ENCODE assay signal across 22 cellular contexts in the genomic region with DNA sequence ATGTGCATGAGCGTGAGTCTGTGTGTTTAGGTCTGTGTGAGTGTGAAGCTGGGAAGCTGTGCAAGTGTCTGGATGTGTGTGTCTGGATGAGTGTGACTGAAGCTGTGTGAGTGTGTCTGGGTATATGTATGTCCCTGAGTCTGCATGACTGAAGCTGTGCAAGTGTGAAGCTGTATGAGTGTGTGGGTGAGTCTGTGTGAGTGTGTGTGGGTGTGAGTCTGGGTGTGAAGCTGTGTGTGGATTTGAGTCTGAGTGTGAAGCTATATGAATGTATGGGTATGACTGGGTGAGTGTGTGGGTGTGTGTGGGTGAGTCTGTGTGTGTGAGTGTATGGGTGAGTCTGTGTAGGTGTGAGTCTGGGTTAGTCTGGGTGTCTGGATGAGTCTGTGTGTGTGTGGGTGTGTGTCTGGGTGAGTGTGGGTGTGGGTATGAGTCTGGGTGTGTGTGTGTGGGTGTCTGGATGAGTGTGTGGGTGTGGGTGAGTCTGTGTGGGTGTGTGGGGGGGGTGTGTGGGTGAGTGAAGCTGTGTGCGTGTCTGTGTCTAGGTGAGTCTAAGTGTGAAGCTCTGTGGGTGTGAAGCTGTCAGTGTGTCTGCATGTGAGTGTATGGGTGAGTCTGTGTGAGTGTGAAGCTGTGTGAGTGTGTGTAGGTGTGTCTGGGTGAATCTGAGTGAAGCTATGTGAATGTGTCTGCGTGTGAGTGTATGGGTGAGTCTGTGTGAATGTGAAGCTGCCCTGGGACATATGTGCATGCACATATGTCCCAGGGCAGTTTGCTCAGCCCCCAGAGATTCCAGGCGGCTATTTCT. TPM values are rescaled to one million over a fixed set of nuclear protein-coding genes. Genes with fewer than 3 reads are reported as not detected.
DNase-seq lines count a peak whose midpoint lies in the region; ATAC-seq, FAIRE-seq and TF ChIP-seq lines count a peak whose summit lies in the region.
"Had no signal": no experiment of that assay in that cellular context is flagged by ENCODE, and none has a peak within 500 bp of the region (broad histone marks: within the 10 kb centered on the region; RNA-seq: fewer than 3 reads in every experiment).

No MANE protein-coding gene starts in this region.

- TF ChIP-seq EP300 in H1 (IDR thresholded peaks at IDR 0.05; ENCODE audit: borderline replicate concordance in 1 of 2, low read depth in 2 of 2, low read length in 2 of 2) = no peak

- POLR2A ChIA-PET in H1 (lab: Charles Lee; ENCODE audit: partially characterized antibody) = no interaction called here
- POLR2A ChIA-PET in naive thymus-derived CD4-positive, alpha-beta T cell (lab: Charles Lee) = no interaction called here

- H3K27me3 Mint-ChIP-seq in activated naive CD8-positive, alpha-beta T cell treated with anti-CD3 and anti-CD28 coated beads, Interleukin-2, amount 50 U/mL, for 24 hours = peaks cover 2% of the 10 kb centered on the region
- H3K27me3 Mint-ChIP-seq in activated naive CD8-positive, alpha-beta T cell treated with anti-CD3 and anti-CD28 coated beads for 36 hours = peaks cover 8% of the 10 kb centered on the region
- peaks cover 4 to 16% (median 13%) of the 10 kb centered on the region in 5 donors for H3K27me3 Mint-ChIP-seq in naive thymus-derived CD4-positive, alpha-beta T cell

- H3K27ac ChIP-seq in H1 (ENCODE audit: low read depth, low read length) = no peak overlapping the region
- no peak overlapping the region for H3K27ac ChIP-seq in naive thymus-derived CD4-positive, alpha-beta T cell (ENCODE audit: low read depth, low read length)
- H3K27ac ChIP-seq: KMS-11, PC-9 had no signal

- H3K9me3 Mint-ChIP-seq in activated naive CD8-positive, alpha-beta T cell treated with anti-CD3 and anti-CD28 coated beads, Interleukin-2, amount 50 U/mL, for 24 hours = peaks cover under 1% of the 10 kb centered on the region
- H3K9me3 Mint-ChIP-seq in activated naive CD8-positive, alpha-beta T cell treated with anti-CD3 and anti-CD28 coated beads for 36 hours = no peaks in the 10 kb centered on the region
- H3K9me3 Mint-ChIP-seq in naive thymus-derived CD4-positive, alpha-beta T cell = peaks cover 0 to 7% (median 1%) of the 10 kb centered on the region in 11 donors

- H3K23ac ChIP-seq in H1 (ENCODE audit: insufficient read length) = no peak overlapping the region

- peak overlapping the region; percentile 86 for H4K91ac ChIP-seq in H1 (replicated peaks; ENCODE audit: insufficient read length, low read length)

- H2BK120ac ChIP-seq in H1 (replicated peaks; ENCODE audit: low read depth, low read length) = no peak overlapping the region

- no peak for TF ChIP-seq CTCF in H1 (IDR thresholded peaks at IDR 0.05; ENCODE audit: control extremely low read depth in 1 of 3, insufficient read depth in 1 of 3, low read depth in 1 of 3, low read length in 3 of 3)

- no peak overlapping the region for H3K14ac ChIP-seq in H1 (ENCODE audit: insufficient read length)

- peak overlapping the region; percentile 91; the same call in 1 of the 2 replicates for H2BK20ac ChIP-seq in H1 (ENCODE audit: low read length)

- H3K79me2 ChIP-seq in H1 (ENCODE audit: control insufficient read depth in 1 of 2, insufficient read depth in 2 of 2, low read length in 2 of 2) = no peaks in the 10 kb centered on the region

- H3K4ac ChIP-seq in H1 (replicated peaks; ENCODE audit: insufficient read length, low read depth, low read length) = peak overlapping the region; percentile 44

- H3K4me1 ChIP-seq in H1 (replicated peaks in 1 of 4; ENCODE audit: control insufficient read depth in 3 of 4, insufficient read depth in 4 of 4, low read length in 3 of 4) = peaks cover 0 to 10% (median 6%) of the 10 kb centered on the region in 4 experiments; a peak in 5 of 7 replicates
- no peaks in the 10 kb centered on the region for H3K4me1 ChIP-seq in naive thymus-derived CD4-positive, alpha-beta T cell (ENCODE audit: control insufficient read depth in 2 of 2, insufficient read depth in 2 of 2, low read length in 2 of 2)

- H2AFZ ChIP-seq in H1 (ENCODE audit: low read length) = no peak overlapping the region
- H2AFZ ChIP-seq: PC-9 had no signal

- DNase-seq in activated naive CD8-positive, alpha-beta T cell treated with anti-CD3 and anti-CD28 coated beads, Interleukin-2, amount 50 U/mL, for 24 hours = no peak
- DNase-seq in activated naive CD8-positive, alpha-beta T cell treated with anti-CD3 and anti-CD28 coated beads for 36 hours = no peak
- DNase-seq in H1 (ENCODE audit: low read depth in 1 of 2, low spot score in 2 of 2) (no peak), urothelium cell line (ENCODE audit: low spot score) (no peak), SKM-1 (lab: John Stamatoyannopoulos, UW; ENCODE audit: unreplicated experiment) (no peak)
- no peak for DNase-seq in naive thymus-derived CD4-positive, alpha-beta T cell
- DNase-seq: 8988T, DMS53, GOT3, MM.1S, NCI-H1417, NCI-H1694, NCI-H2029 treated with DMSO at 0.1 percent for 48 hours, NCI-H2227 treated with DMSO at 0.1 percent for 48 hours, NCI-H526 treated with DMSO at 0.1 percent for 48 hours, PC-9, Right ventricle myocardium superior had no signal

- H2AK5ac ChIP-seq in H1 (ENCODE audit: low read depth, low read length) = peak overlapping the region; percentile 91

- H4K20me1 ChIP-seq in H1 (replicated peaks in 1 of 2; ENCODE audit: control insufficient read depth in 1 of 2, insufficient read depth in 2 of 2, low read length in 2 of 2) = peaks cover 0 to 7% of the 10 kb centered on the region in 2 experiments

- H3K9me3 ChIP-seq in H1 (ENCODE audit: insufficient read depth in 2 of 2, low read depth in 1 of 2, low read length in 1 of 2) = no peaks in the 10 kb centered on the region
- no peaks in the 10 kb centered on the region for H3K9me3 ChIP-seq in naive thymus-derived CD4-positive, alpha-beta T cell (ENCODE audit: control insufficient read depth in 2 of 3, low read length in 3 of 3)

- no peaks in the 10 kb centered on the region for H3K36me3 Mint-ChIP-seq in activated naive CD8-positive, alpha-beta T cell treated with anti-CD3 and anti-CD28 coated beads, Interleukin-2, amount 50 U/mL, for 24 hours (ENCODE audit: low read depth)
- H3K36me3 Mint-ChIP-seq in activated naive CD8-positive, alpha-beta T cell treated with anti-CD3 and anti-CD28 coated beads for 36 hours = no peaks in the 10 kb centered on the region
- H3K36me3 Mint-ChIP-seq in naive thymus-derived CD4-positive, alpha-beta T cell = peaks cover 0 to 4% (median 0%) of the 10 kb centered on the region in 5 donors

- no peak for TF ChIP-seq POLR2A in H1 (IDR thresholded peaks at IDR 0.05; ENCODE audit: control extremely low read depth in 1 of 2, low read depth in 2 of 2, low read length in 2 of 2)

- WGBS in H1 (ENCODE audit: extremely low coverage in 1 of 2, insufficient coverage in 1 of 2, insufficient read length in 1 of 2, insufficient replicate concordance in 2 of 2, low coverage in 1 of 2, low lambda C conversion rate in 2 of 2, missing lambda C conversion rate in 1 of 2), 2 experiments = 89% methylated on average over 4 of the region's 4 CpGs; no CpG with 5 or more reads in 1 of the 2 experiments

- no peak overlapping the region for H3K4me3 ChIP-seq in H1 (ENCODE audit: extremely low read depth in 1 of 4, insufficient read depth in 2 of 4, low read depth in 3 of 4, low read length in 4 of 4)
- no peak overlapping the region for H3K4me3 ChIP-seq in naive thymus-derived CD4-positive, alpha-beta T cell (ENCODE audit: low read length)
- H3K4me3 ChIP-seq: PC-9 had no signal

- peak overlapping the region; percentile 50 for H2BK15ac ChIP-seq in H1 (ENCODE audit: low read length)

- H3K18ac ChIP-seq in H1 (ENCODE audit: extremely low read depth, low read length) = peak overlapping the region; percentile 34; the same call in 1 of the 2 replicates

- peaks cover 9% of the 10 kb centered on the region; the same call in 1 of the 2 replicates for H3K23me2 ChIP-seq in H1 (ENCODE audit: low read depth, low read length)

- no peak overlapping the region for H3K4me3 Mint-ChIP-seq in activated naive CD8-positive, alpha-beta T cell treated with anti-CD3 and anti-CD28 coated beads, Interleukin-2, amount 50 U/mL, for 24 hours
- H3K4me3 Mint-ChIP-seq in activated naive CD8-positive, alpha-beta T cell treated with anti-CD3 and anti-CD28 coated beads for 36 hours = no peak overlapping the region
- H3K4me3 Mint-ChIP-seq in naive thymus-derived CD4-positive, alpha-beta T cell = no peak overlapping the region

- FAIRE-seq in H1 (lab: Jason Lieb, UNC) (no peak), urothelium cell line (lab: Jason Lieb, UNC) (peak; percentile 58)
- FAIRE-seq: G401.6 had no signal

- peak overlapping the region; percentile 23 for H3K56ac ChIP-seq in H1 (replicated peaks; ENCODE audit: insufficient read length, low read depth, low read length)

- peak overlapping the region; percentile 66 for H4K8ac ChIP-seq in H1 (ENCODE audit: extremely low read depth, insufficient read depth, low read length)

- H3K27ac Mint-ChIP-seq in activated naive CD8-positive, alpha-beta T cell treated with anti-CD3 and anti-CD28 coated beads, Interleukin-2, amount 50 U/mL, for 24 hours = no peak overlapping the region
- H3K27ac Mint-ChIP-seq in activated naive CD8-positive, alpha-beta T cell treated with anti-CD3 and anti-CD28 coated beads for 36 hours = no peak overlapping the region
- no peak overlapping the region for H3K27ac Mint-ChIP-seq in naive thymus-derived CD4-positive, alpha-beta T cell

- H2BK5ac ChIP-seq in H1 (ENCODE audit: low read depth, low read length) = peak overlapping the region; percentile 73

- 0 out of 7 replicates have a peak overlapping the region, but pooled peaks of 1 of the 4 experiments have one; percentile 44 for H3K9ac ChIP-seq in H1 (replicated peaks in 1 of 4; ENCODE audit: extremely low read depth in 1 of 4, low read depth in 3 of 4, low read length in 3 of 4)
- H3K9ac ChIP-seq: KMS-11 had no signal

- no peaks in the 10 kb centered on the region for H3K4me1 Mint-ChIP-seq in activated naive CD8-positive, alpha-beta T cell treated with anti-CD3 and anti-CD28 coated beads, Interleukin-2, amount 50 U/mL, for 24 hours
- H3K4me1 Mint-ChIP-seq in activated naive CD8-positive, alpha-beta T cell treated with anti-CD3 and anti-CD28 coated beads for 36 hours = no peaks in the 10 kb centered on the region
- no peaks in the 10 kb centered on the region for H3K4me1 Mint-ChIP-seq in naive thymus-derived CD4-positive, alpha-beta T cell

- no peaks in the 10 kb centered on the region; a peak in 1 of 8 replicates for H3K36me3 ChIP-seq in H1 (ENCODE audit: control insufficient read depth in 2 of 4, insufficient read depth in 4 of 4, low read length in 3 of 4)
- no peaks in the 10 kb centered on the region for H3K36me3 ChIP-seq in naive thymus-derived CD4-positive, alpha-beta T cell (ENCODE audit: control insufficient read depth in 2 of 3, insufficient read depth in 3 of 3, low read length in 3 of 3)

- TF ChIP-seq RAD21 in H1 (IDR thresholded peaks at IDR 0.05 in 1 of 2, conservative IDR thresholded peaks at IDR 0.05 in 1 of 2; ENCODE audit: low read depth in 2 of 2, low read length in 2 of 2) = no peak

- H3K4me2 ChIP-seq in H1 (ENCODE audit: insufficient read depth in 1 of 2, low read depth in 2 of 2, low read length in 2 of 2) = no peak overlapping the region
- H3K4me2 ChIP-seq: PC-9 had no signal

- H3K27me3 ChIP-seq in H1 (replicated peaks in 1 of 4; ENCODE audit: control insufficient read depth in 3 of 4, extremely low read depth in 1 of 4, insufficient read depth in 3 of 4, low read length in 3 of 4) = no peaks in the 10 kb centered on the region; a peak in 1 of 7 replicates
- H3K27me3 ChIP-seq in naive thymus-derived CD4-positive, alpha-beta T cell (ENCODE audit: control insufficient read depth in 2 of 2, insufficient read depth in 2 of 2, low read length in 2 of 2) = no peaks in the 10 kb centered on the region

- intact Hi-C loops in naive thymus-derived CD4-positive, alpha-beta T cell (cut with micrococcal nuclease) = no loop called here

- CTCF ChIA-PET in H1 (lab: Charles Lee; ENCODE audit: partially characterized antibody) = interaction anchor here (0.5 to 9.4 kb wide), 16 partner anchors 8 to 611 kb away, joined by 3 to 129 read pairs (median 6); a partner anchor contains a TSS
- CTCF ChIA-PET in naive thymus-derived CD4-positive, alpha-beta T cell (lab: Charles Lee) = no interaction called here

- H2BK12ac ChIP-seq in H1 (ENCODE audit: low read depth, low read length) = peak overlapping the region; percentile 95

- H3K79me1 ChIP-seq in H1 (ENCODE audit: low read depth, low read length) = no peaks in the 10 kb centered on the region

- peak; percentile 28 for ATAC-seq in activated naive CD8-positive, alpha-beta T cell treated with anti-CD3 and anti-CD28 coated beads, Interleukin-2, amount 50 U/mL, for 24 hours
- ATAC-seq in naive thymus-derived CD4-positive, alpha-beta T cell = peak; percentile 22
- ATAC-seq in HG03095 (IDR thresholded peaks at IDR 0.05; ENCODE audit: unreplicated experiment) = no peak
- no peak for ATAC-seq in HG03139 (IDR thresholded peaks at IDR 0.05; ENCODE audit: unreplicated experiment)
- ATAC-seq: HCT116 had no signal

- H4K5ac ChIP-seq in H1 (ENCODE audit: insufficient read length, low read depth, low read length) = no peak overlapping the region

RNA-seq across cellular contexts. Expression of a gene that starts 20.3 kb away (rescaled TPM):
- total RNA-seq in activated naive CD8-positive, alpha-beta T cell treated with anti-CD3 and anti-CD28 coated beads for 36 hours = under 1 TPM; 0.33 to 0.46 TPM
- 0.59 and 0.67 TPM in 2 replicates for total RNA-seq in H1 (2021; fragmentation: NEBNext Ultra II Directional; extraction: Animal tissue kit (Norgen Biotek cat#: 25700))
- polyA plus RNA-seq in H1 (2011; rRNA removed) = 0.17 and 0.19 TPM in 2 replicates
- 0.25 TPM for polyA plus RNA-seq in H1 (2011; cell fraction: cytosol; rRNA removed)
- 0.50 TPM for polyA plus RNA-seq in H1 (2011; cell fraction: nucleus; rRNA removed)
- polyA plus RNA-seq in H1 (2012, experiment 1 of 2) = 0.25 to 0.47 TPM (median 0.33 TPM) in 4 replicates
- 0.03 TPM for polyA plus RNA-seq in H1 (2012, experiment 2 of 2)
- polyA plus RNA-seq in H1 (2013, experiment 1 of 2) = 0.34 TPM
- polyA plus RNA-seq in H1 (2013, experiment 2 of 2) = 0.42 TPM
- 0.63 and 0.88 TPM in 2 replicates for polyA minus RNA-seq in H1 (2011; rRNA and poly(A)+ RNA removed)
- polyA minus RNA-seq in H1 (2011; cell fraction: cytosol; rRNA and poly(A)+ RNA removed) = 0.44 TPM
- 1.2 TPM for polyA minus RNA-seq in H1 (2011; cell fraction: nucleus; rRNA and poly(A)+ RNA removed)
- 1 to 10 TPM in 1 of 5 experiments, under 1 TPM in 4; 0.24 to 1.3 (median 0.34) TPM for total RNA-seq in naive thymus-derived CD4-positive, alpha-beta T cell
- under 1 TPM; 0.04 to 0.25 TPM for polyA plus RNA-seq in naive thymus-derived CD4-positive, alpha-beta T cell

Comparison
In these comparisons a context has a peak if more than half of its experiments do, and no peak if none do; other contexts are left out.
1. ATAC-seq: peak in activated naive CD8-positive, alpha-beta T cell treated with anti-CD3 and anti-CD28 coated beads, Interleukin-2, amount 50 U/mL, for 24 hours (single experiment) and naive thymus-derived CD4-positive, alpha-beta T cell (single experiment); none in HG03095 (single experiment) and HG03139 (single experiment).